ENCODE assay signal across 23 cellular contexts in the genomic region with DNA sequence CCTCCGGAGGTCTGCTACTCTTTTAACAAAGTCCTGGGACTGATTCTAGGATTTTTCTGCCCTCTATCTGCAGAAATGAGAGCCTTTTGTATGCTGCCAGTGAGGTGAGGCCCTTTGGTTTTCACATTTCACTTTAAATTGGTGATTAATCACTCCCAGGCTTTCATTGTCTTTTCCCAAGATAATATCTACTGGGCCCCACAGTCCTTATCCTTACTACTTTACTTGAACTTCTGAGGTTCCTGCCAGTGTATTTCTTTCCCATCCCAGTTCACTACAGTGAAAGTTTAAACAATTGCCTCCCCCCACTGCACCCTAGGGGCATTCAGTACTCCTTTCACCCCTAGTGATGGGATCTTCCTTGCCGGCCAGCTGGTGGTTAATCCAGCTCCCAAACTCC.
"Had no signal": no experiment of that assay in that cellular context is flagged by ENCODE, and none has a peak within 500 bp of the region (broad histone marks: within the 10 kb centered on the region; RNA-seq: fewer than 3 reads in every experiment).

No MANE protein-coding gene starts in this region.

- H3K27ac ChIP-seq: PC-9, SJCRH30, VCaP had no signal

- H3K36me3 ChIP-seq: SJCRH30 had no signal

- H3K9me3 ChIP-seq: SJCRH30 had no signal

- H3K4me1 ChIP-seq: SJCRH30 had no signal

- H3K4me2 ChIP-seq: PC-9 had no signal

- H3K4me3 ChIP-seq: PC-9, SJCRH30 had no signal

- ATAC-seq: activated naive CD4-positive, alpha-beta T cell treated with anti-CD3 and anti-CD28 coated beads, Interleukin-2, amount 50 U/mL, for 72 hours; activated naive CD8-positive, alpha-beta T cell treated with anti-CD3 and anti-CD28 coated beads, Interleukin-2, amount 50 U/mL, for 24 hours; activated T-cell treated with anti-CD3 and anti-CD28 coated beads, Interleukin-2, amount 50 U/mL, for 4 hours had no signal

- H2AFZ ChIP-seq: PC-9 had no signal

- DNase-seq: activated CD4-positive, alpha-beta memory T cell treated with anti-CD3 and anti-CD28 coated beads for 36 hours; activated CD4-positive, alpha-beta T cell treated with anti-CD3 and anti-CD28 coated beads, Interleukin-2, amount 10 ng/mL, durations not matched to agents 7 days and 5 days; activated CD4-positive, CD25-positive, alpha-beta regulatory T cell; activated CD8-positive, alpha-beta memory T cell treated with anti-CD3 and anti-CD28 coated beads for 24 hours; activated effector memory CD4-positive, alpha-beta T cell treated with anti-CD3 and anti-CD28 coated beads, Interleukin-2, amount 50 U/mL, for 16 hours; activated naive CD4-positive, alpha-beta T cell treated with Interleukin-2 at 50 U/mL for 16 hours; activated naive CD8-positive, alpha-beta T cell treated with anti-CD3 and anti-CD28 coated beads, Interleukin-2, amount 50 U/mL, for 24 hours; activated T-cell treated with anti-CD3 and anti-CD28 coated beads, Interleukin-2, amount 50 U/mL, for 4 hours; amniotic stem cell; MM.1S; NCI-H1105; NCI-H1436; NCI-H1694 treated with DMSO at 0.1 percent for 48 hours; NCI-H2029 treated with DMSO at 0.1 percent for 48 hours; NCI-H510A treated with DMSO at 0.1 percent for 48 hours; NCI-H69; PC-9; Right ventricle myocardium superior; RPMI8226; SJCRH30; T-helper 9 cell had no signal
